ENCODE assay signal across 1 cellular context in genomic region chr14:99930420-99931274, GRCh38.
TF ChIP-seq lines count a peak whose summit lies in the region.

No MANE protein-coding gene starts in this region.

TF ChIP-seq in GM12878, 131 proteins besides CTCF, POLR2A, EP300 and RAD21 (continued from another document):
- TF ChIP-seq FOS (IDR thresholded peaks at IDR 0.05; ENCODE audit: borderline replicate concordance, extremely low read depth, insufficient read length) = no peak
- TF ChIP-seq EZH2 (IDR thresholded peaks at IDR 0.05; ENCODE audit: borderline replicate concordance, control insufficient read depth, low read depth, low read length) = no peak
- TF ChIP-seq CHD2 (IDR thresholded peaks at IDR 0.05; ENCODE audit: borderline replicate concordance, low read depth, low read length) = peak; percentile 49; the same call in 1 of the 2 replicates
- no peak for TF ChIP-seq NRF1 (conservative IDR thresholded peaks at IDR 0.05; ENCODE audit: low read depth, low read length)
- peak; percentile 85 for TF ChIP-seq ATF7 (IDR thresholded peaks at IDR 0.05; ENCODE audit: low read depth)
- TF ChIP-seq KAT2A (conservative IDR thresholded peaks at IDR 0.05; ENCODE audit: control insufficient read depth, low read depth, low read length) = no peak
- TF ChIP-seq ZSCAN29 (IDR thresholded peaks at IDR 0.05) = no peak
- peak; percentile 95 for TF ChIP-seq RELB (IDR thresholded peaks at IDR 0.05; ENCODE audit: low read depth)
- TF ChIP-seq PBX3 (IDR thresholded peaks at IDR 0.05; ENCODE audit: insufficient replicate concordance, low read depth, low read length) = no peak
- TF ChIP-seq SMAD1 (IDR thresholded peaks at IDR 0.05; ENCODE audit: low read depth, partially characterized antibody) = peak; percentile 94
- peak; percentile 20; the same call in 1 of the 2 replicates for TF ChIP-seq RAD51 (IDR thresholded peaks at IDR 0.05)
- peak; percentile 86 for TF ChIP-seq PAX5 (IDR thresholded peaks at IDR 0.05; ENCODE audit: borderline replicate concordance, low read depth, low read length)
- TF ChIP-seq USF2 (IDR thresholded peaks at IDR 0.05; ENCODE audit: borderline replicate concordance, low read depth, low read length) = no peak
- peak in 1 of 2 experiments; percentile 77; a peak in 1 of 4 replicates for TF ChIP-seq CEBPB (IDR thresholded peaks at IDR 0.05; ENCODE audit: borderline replicate concordance in 1 of 2, low read depth in 2 of 2, low read length in 2 of 2)
- peak in 1 of 2 experiments; percentile 38; a peak in 1 of 4 replicates for TF ChIP-seq ETV6 (conservative IDR thresholded peaks at IDR 0.05 in 1 of 2, IDR thresholded peaks at IDR 0.05 in 1 of 2; ENCODE audit: borderline replicate concordance in 1 of 2, low read depth in 1 of 2)
- no peak for TF ChIP-seq REST (IDR thresholded peaks at IDR 0.05; ENCODE audit: low read depth, low read length)
- TF ChIP-seq POU2F2 (IDR thresholded peaks at IDR 0.05; ENCODE audit: borderline replicate concordance, low read depth, low read length) = peak; percentile 64; the same call in 1 of the 3 replicates
- peak; percentile 73 for TF ChIP-seq BCL11A (IDR thresholded peaks at IDR 0.05; ENCODE audit: low read depth, low read length)
